In genomic region chrX:149527705-149528104, GRCh38 we compare ENCODE assay signal across 1 cellular context.
TF ChIP-seq lines count a peak whose summit lies in the region.

No MANE protein-coding gene starts in this region.

TF ChIP-seq in GM12878, 131 proteins besides CTCF, POLR2A, EP300 and RAD21:
- TF ChIP-seq SMC3 (IDR thresholded peaks at IDR 0.05; ENCODE audit: borderline replicate concordance, low read length) (peak; percentile 33; the same call in 1 of the 2 replicates), FOXM1 (IDR thresholded peaks at IDR 0.05; ENCODE audit: low read depth, low read length) (no peak), EGR1 (IDR thresholded peaks at IDR 0.05; ENCODE audit: borderline replicate concordance in 1 of 2, low read depth in 2 of 2, low read length in 2 of 2) (no peak), SMARCA5 (IDR thresholded peaks at IDR 0.05) (no peak), FOS (IDR thresholded peaks at IDR 0.05; ENCODE audit: borderline replicate concordance, extremely low read depth, insufficient read length) (no peak), SPI1 (IDR thresholded peaks at IDR 0.05; ENCODE audit: borderline replicate concordance, insufficient read depth, low read depth, low read length) (no peak), FOXK2 (IDR thresholded peaks at IDR 0.05) (no peak)
